ENCODE assay signal across 2 cellular contexts in the genomic region with DNA sequence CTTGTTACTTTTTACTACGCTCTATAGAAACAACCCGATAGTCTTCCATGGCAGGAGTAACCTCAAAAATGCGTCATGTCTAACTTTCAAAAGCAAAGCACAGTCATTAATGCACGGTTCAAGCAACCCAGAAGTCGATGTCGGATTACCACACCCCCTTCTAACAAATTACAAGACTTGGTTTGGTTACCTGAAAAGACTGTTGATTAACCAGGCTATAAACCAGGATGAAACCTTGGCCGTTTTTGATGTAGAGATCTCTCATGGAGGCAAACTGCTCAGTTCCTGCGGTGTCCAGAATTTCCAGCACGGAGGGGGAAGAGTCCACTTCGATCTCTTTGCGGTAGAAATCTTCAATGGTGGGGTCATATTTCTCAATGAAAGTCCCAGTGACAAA.
TF ChIP-seq lines count a peak whose summit lies in the region.

No MANE protein-coding gene starts in this region.

TF ChIP-seq in HEK293, 187 proteins besides CTCF, POLR2A, EP300 and RAD21:
- TF ChIP-seq, protein P1, sequence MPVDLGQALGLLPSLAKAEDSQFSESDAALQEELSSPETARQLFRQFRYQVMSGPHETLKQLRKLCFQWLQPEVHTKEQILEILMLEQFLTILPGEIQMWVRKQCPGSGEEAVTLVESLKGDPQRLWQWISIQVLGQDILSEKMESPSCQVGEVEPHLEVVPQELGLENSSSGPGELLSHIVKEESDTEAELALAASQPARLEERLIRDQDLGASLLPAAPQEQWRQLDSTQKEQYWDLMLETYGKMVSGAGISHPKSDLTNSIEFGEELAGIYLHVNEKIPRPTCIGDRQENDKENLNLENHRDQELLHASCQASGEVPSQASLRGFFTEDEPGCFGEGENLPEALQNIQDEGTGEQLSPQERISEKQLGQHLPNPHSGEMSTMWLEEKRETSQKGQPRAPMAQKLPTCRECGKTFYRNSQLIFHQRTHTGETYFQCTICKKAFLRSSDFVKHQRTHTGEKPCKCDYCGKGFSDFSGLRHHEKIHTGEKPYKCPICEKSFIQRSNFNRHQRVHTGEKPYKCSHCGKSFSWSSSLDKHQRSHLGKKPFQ (tag by site-specific recombination; IDR thresholded peaks at IDR 0.05): 0 out of 2 replicates have a peak, but pooled peaks have one; percentile 14
- TF ChIP-seq KLF10 (tag by site-specific recombination; IDR thresholded peaks at IDR 0.05): 0 out of 2 replicates have a peak, but pooled peaks have one; percentile 12
- TF ChIP-seq ZNF664 (tag by site-specific recombination; IDR thresholded peaks at IDR 0.05): no peak
TF ChIP-seq in HEK293: peak in this region for 2.

TF ChIP-seq in SK-N-SH treated with all-trans-retinoic acid at 6 μM for 48 hours, 23 proteins besides CTCF, POLR2A, EP300 and RAD21:
- TF ChIP-seq, protein P2, sequence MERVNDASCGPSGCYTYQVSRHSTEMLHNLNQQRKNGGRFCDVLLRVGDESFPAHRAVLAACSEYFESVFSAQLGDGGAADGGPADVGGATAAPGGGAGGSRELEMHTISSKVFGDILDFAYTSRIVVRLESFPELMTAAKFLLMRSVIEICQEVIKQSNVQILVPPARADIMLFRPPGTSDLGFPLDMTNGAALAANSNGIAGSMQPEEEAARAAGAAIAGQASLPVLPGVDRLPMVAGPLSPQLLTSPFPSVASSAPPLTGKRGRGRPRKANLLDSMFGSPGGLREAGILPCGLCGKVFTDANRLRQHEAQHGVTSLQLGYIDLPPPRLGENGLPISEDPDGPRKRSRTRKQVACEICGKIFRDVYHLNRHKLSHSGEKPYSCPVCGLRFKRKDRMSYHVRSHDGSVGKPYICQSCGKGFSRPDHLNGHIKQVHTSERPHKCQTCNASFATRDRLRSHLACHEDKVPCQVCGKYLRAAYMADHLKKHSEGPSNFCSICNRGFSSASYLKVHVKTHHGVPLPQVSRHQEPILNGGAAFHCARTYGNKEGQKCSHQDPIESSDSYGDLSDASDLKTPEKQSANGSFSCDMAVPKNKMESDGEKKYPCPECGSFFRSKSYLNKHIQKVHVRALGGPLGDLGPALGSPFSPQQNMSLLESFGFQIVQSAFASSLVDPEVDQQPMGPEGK (CRISPR knock-in tag; IDR thresholded peaks at IDR 0.05; ENCODE audit: borderline replicate concordance): no peak
- TF ChIP-seq, protein P3, sequence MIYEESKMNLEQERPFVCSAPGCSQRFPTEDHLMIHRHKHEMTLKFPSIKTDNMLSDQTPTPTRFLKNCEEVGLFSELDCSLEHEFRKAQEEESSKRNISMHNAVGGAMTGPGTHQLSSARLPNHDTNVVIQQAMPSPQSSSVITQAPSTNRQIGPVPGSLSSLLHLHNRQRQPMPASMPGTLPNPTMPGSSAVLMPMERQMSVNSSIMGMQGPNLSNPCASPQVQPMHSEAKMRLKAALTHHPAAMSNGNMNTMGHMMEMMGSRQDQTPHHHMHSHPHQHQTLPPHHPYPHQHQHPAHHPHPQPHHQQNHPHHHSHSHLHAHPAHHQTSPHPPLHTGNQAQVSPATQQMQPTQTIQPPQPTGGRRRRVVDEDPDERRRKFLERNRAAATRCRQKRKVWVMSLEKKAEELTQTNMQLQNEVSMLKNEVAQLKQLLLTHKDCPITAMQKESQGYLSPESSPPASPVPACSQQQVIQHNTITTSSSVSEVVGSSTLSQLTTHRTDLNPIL (CRISPR knock-in tag; IDR thresholded peaks at IDR 0.05; ENCODE audit: low read depth): no peak
- no peak for TF ChIP-seq ARNTL (CRISPR knock-in tag; IDR thresholded peaks at IDR 0.05; ENCODE audit: borderline replicate concordance, low read depth)
- TF ChIP-seq PPARA (CRISPR knock-in tag; IDR thresholded peaks at IDR 0.05; ENCODE audit: borderline replicate concordance): no peak
- TF ChIP-seq BACH2 (CRISPR knock-in tag; IDR thresholded peaks at IDR 0.05; ENCODE audit: borderline replicate concordance): no peak
TF ChIP-seq in SK-N-SH treated with all-trans-retinoic acid at 6 μM for 48 hours: peak in this region for 0.
